9 cellular contexts compared by ENCODE assay signal in genomic region chr11:111928286-111928685, GRCh38. TPM values are rescaled to one million over a fixed set of nuclear protein-coding genes. Genes with fewer than 3 reads are reported as not detected.
"Had no signal": no experiment of that assay in that cellular context is flagged by ENCODE, and none has a peak within 500 bp of the region (broad histone marks: within the 10 kb centered on the region; RNA-seq: fewer than 3 reads in every experiment).

No MANE protein-coding gene starts in this region.

RNA-seq across cellular contexts. Expression of gene C11orf52, which starts 9.6 kb away (rescaled TPM):
- total RNA-seq: activated CD4-positive, alpha-beta memory T cell treated with anti-CD3 and anti-CD28 coated beads, Interleukin-2, amount 10 ng/mL, durations not matched to agents 7 days and 5 days; activated naive CD8-positive, alpha-beta T cell treated with anti-CD3 and anti-CD28 coated beads for 36 hours; activated T-helper 1 cell treated with anti-CD3 and anti-CD28 coated beads, Interleukin-12 subunit alpha, Interleukin-12 subunit beta, Interleukin-2, Interleukin-4 antibody, amounts not matched to agents 30 ng/mL and 10 ng/mL and 1 ng/mL, durations not matched to agents 14 hours and 24 hours and 36 hours; T-helper 17 cell had no signal

RNA-seq across cellular contexts. Expression of gene HSPB2, which starts 15.8 kb away (rescaled TPM):
- total RNA-seq: activated CD4-positive, alpha-beta memory T cell treated with anti-CD3 and anti-CD28 coated beads, Interleukin-2, amount 10 ng/mL, durations not matched to agents 7 days and 5 days; activated CD4-positive, alpha-beta T cell treated with anti-CD3 and anti-CD28 coated beads, Interleukin-2, amount 10 ng/mL, durations not matched to agents 7 days and 5 days; activated naive CD8-positive, alpha-beta T cell treated with anti-CD3 and anti-CD28 coated beads for 36 hours; activated T-helper 1 cell treated with anti-CD3 and anti-CD28 coated beads, Interleukin-12 subunit alpha, Interleukin-12 subunit beta, Interleukin-2, Interleukin-4 antibody, amounts not matched to agents 30 ng/mL and 10 ng/mL and 1 ng/mL, durations not matched to agents 14 hours and 24 hours and 36 hours; body of pancreas; dermis microvascular lymphatic vessel endothelial cell; endothelial cell of umbilical vein; glomerular endothelial cell; T-helper 17 cell had no signal
- polyA plus RNA-seq: endothelial cell of umbilical vein had no signal

RNA-seq across cellular contexts. Expression of gene CRYAB, which starts 16.7 kb away (rescaled TPM):
- total RNA-seq: activated CD4-positive, alpha-beta memory T cell treated with anti-CD3 and anti-CD28 coated beads, Interleukin-2, amount 10 ng/mL, durations not matched to agents 7 days and 5 days; activated CD4-positive, alpha-beta T cell treated with anti-CD3 and anti-CD28 coated beads, Interleukin-2, amount 10 ng/mL, durations not matched to agents 7 days and 5 days; activated naive CD8-positive, alpha-beta T cell treated with anti-CD3 and anti-CD28 coated beads for 36 hours; activated T-helper 1 cell treated with anti-CD3 and anti-CD28 coated beads, Interleukin-12 subunit alpha, Interleukin-12 subunit beta, Interleukin-2, Interleukin-4 antibody, amounts not matched to agents 30 ng/mL and 10 ng/mL and 1 ng/mL, durations not matched to agents 14 hours and 24 hours and 36 hours; endothelial cell of umbilical vein; T-helper 17 cell had no signal
